In the genomic region with DNA sequence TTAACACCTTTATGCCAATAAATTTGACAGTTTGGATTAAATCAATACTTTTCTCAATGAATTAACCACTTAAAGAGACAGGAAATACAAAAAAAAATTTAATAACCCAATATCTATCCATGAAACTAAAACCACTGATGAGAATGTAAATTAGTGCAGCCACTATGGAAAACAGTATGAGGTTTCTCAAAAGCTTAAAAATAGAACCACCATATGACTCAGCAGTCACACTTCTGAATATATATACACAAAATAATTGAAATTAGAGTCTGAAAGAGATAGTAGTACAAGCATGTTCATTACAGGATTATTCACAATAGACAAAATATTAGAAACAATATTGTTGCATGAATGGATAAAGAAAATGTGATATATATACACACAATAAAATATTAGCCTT, we compare ENCODE assay signal across 19 cellular contexts.
"Had no signal": no experiment of that assay in that cellular context is flagged by ENCODE, and none has a peak within 500 bp of the region (broad histone marks: within the 10 kb centered on the region; RNA-seq: fewer than 3 reads in every experiment).

No MANE protein-coding gene starts in this region.

- H3K4me1 ChIP-seq: left ventricle myocardium inferior, right atrium auricular region, right lobe of liver, suprapubic skin, tibial artery, upper lobe of right lung had no signal

- H3K9me3 ChIP-seq: mucosa of descending colon, ovary, right atrium auricular region, right lobe of liver, thoracic aorta, upper lobe of right lung had no signal

- ATAC-seq: mucosa of descending colon; naive thymus-derived CD4-positive, alpha-beta T cell; natural killer cell treated with Interleukin-12 subunit alpha and Interleukin-12 subunit beta and Interleukin-15 and Interleukin-18, amount 100 ng/mL, for 72 hours; right lobe of liver; stimulated activated effector memory CD8-positive, alpha-beta T cell treated with anti-CD3 and anti-CD28 coated beads, Interleukin-12 subunit alpha, Interleukin-12 subunit beta, amount 100 ng/mL, for 72 hours; upper lobe of right lung had no signal

- DNase-seq: islet precursor cell; left ventricle myocardium inferior; midbrain; mucosa of descending colon; naive thymus-derived CD4-positive, alpha-beta T cell; ovary; right lobe of liver; stimulated activated CD4-positive, alpha-beta T cell treated with anti-CD3 and anti-CD28 coated beads, Interleukin-4, amount 100 ng/mL, for 24 hours; stimulated activated naive CD4-positive, alpha-beta T cell; tibial artery; trophoblast cell; upper lobe of right lung had no signal

- H3K27me3 ChIP-seq: ovary, right atrium auricular region, right lobe of liver, suprapubic skin, tibial artery, upper lobe of right lung had no signal

- H3K4me3 ChIP-seq: left ventricle myocardium inferior, lung, mucosa of descending colon, ovary, right atrium auricular region, right lobe of liver, skin epidermis, suprapubic skin, thoracic aorta, tibial artery, upper lobe of right lung had no signal

- H3K27ac ChIP-seq: left ventricle myocardium inferior, ovary, right atrium auricular region, right lobe of liver, skin epidermis, suprapubic skin, thoracic aorta, tibial artery, upper lobe of right lung had no signal

- H3K36me3 ChIP-seq: left ventricle myocardium inferior, ovary, right atrium auricular region, right lobe of liver, suprapubic skin, thoracic aorta, tibial artery, upper lobe of right lung had no signal
